ENCODE assay signal across 18 cellular contexts in the genomic region with DNA sequence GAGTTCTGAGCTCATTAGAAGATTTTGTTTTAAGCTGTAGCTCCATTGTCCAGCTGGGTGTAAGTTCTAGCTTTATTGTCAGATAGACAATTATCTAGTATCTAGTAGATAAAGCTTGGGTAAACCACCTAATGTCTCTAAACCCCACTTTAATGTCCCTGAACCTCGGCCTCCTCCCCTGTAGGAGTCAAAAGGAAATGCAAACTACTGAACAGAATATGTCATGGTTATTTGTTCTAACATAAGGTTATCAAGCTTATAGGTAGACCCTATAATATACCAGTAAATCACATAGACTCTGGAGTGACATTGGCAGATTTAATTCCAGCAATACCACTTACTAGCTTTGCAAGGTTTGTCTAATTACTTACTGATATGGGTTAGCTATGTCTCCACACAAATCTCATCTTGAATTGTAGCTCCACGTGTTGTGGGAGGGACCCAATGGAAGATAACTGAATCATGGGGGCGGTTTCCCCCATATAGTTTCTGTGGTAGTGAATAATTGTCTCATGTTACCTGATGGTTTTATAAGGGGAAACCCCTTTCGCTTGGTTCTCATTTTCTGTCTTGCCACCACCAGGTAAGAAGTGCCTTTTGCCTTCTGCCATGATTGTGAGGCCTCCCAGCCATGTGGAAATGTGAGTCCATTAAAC. TPM values are rescaled to one million over a fixed set of nuclear protein-coding genes. Genes with fewer than 3 reads are reported as not detected.
DNase-seq lines count a peak whose midpoint lies in the region; ATAC-seq and TF ChIP-seq lines count a peak whose summit lies in the region.
"Had no signal": no experiment of that assay in that cellular context is flagged by ENCODE, and none has a peak within 500 bp of the region (broad histone marks: within the 10 kb centered on the region; RNA-seq: fewer than 3 reads in every experiment).

No MANE protein-coding gene starts in this region.

- H3K4me3 ChIP-seq in brain microvascular endothelial cell (ENCODE audit: low read depth, low read length) = no peak overlapping the region

- H3K36me3 Mint-ChIP-seq in activated naive CD4-positive, alpha-beta T cell treated with anti-CD3 and anti-CD28 coated beads for 36 hours (ENCODE audit: low read depth) = no peaks in the 10 kb centered on the region
- H3K36me3 Mint-ChIP-seq in activated T-cell treated with anti-CD3 and anti-CD28 coated beads, Interleukin-2, amount 50 U/mL, for 72 hours (ENCODE audit: insufficient read depth in 2 of 2) = peaks cover 0 to 4% of the 10 kb centered on the region in 2 donors
- peaks cover 4% of the 10 kb centered on the region for H3K36me3 Mint-ChIP-seq in stimulated activated naive CD8-positive, alpha-beta T cell treated with anti-CD3 and anti-CD28 coated beads, Interleukin-15, Interleukin-2, amounts not matched to agents 100 ng/mL and 50 ng/mL, for 24 hours (ENCODE audit: low read depth)
- H3K36me3 Mint-ChIP-seq: CD8-positive, alpha-beta T cell; naive B cell had no signal

- H3K27me3 ChIP-seq in brain microvascular endothelial cell (replicated peaks) = no peaks in the 10 kb centered on the region

- peaks cover 2% of the 10 kb centered on the region for H3K9me3 Mint-ChIP-seq in activated naive CD4-positive, alpha-beta T cell treated with anti-CD3 and anti-CD28 coated beads for 36 hours
- no peaks in the 10 kb centered on the region for H3K9me3 Mint-ChIP-seq in activated T-cell treated with anti-CD3 and anti-CD28 coated beads, Interleukin-2, amount 50 U/mL, for 72 hours
- H3K9me3 Mint-ChIP-seq in stimulated activated naive CD8-positive, alpha-beta T cell treated with anti-CD3 and anti-CD28 coated beads, Interleukin-15, Interleukin-2, amounts not matched to agents 100 ng/mL and 50 ng/mL, for 24 hours = no peaks in the 10 kb centered on the region
- H3K9me3 Mint-ChIP-seq: CD8-positive, alpha-beta T cell; naive B cell; T-helper 1 cell treated with Interleukin-12 subunit alpha and Interleukin-12 subunit beta and Interleukin-4 antibody, amounts not matched to agents 30 μg/mL and 1 μg/mL, for 36 hours had no signal

- peaks cover 13% of the 10 kb centered on the region for H3K27me3 Mint-ChIP-seq in activated naive CD4-positive, alpha-beta T cell treated with anti-CD3 and anti-CD28 coated beads for 36 hours (ENCODE audit: low read depth)
- H3K27me3 Mint-ChIP-seq in activated T-cell treated with anti-CD3 and anti-CD28 coated beads, Interleukin-2, amount 50 U/mL, for 72 hours (ENCODE audit: low read depth) = peaks cover 17% of the 10 kb centered on the region
- peaks cover 9% of the 10 kb centered on the region for H3K27me3 Mint-ChIP-seq in stimulated activated naive CD8-positive, alpha-beta T cell treated with anti-CD3 and anti-CD28 coated beads, Interleukin-15, Interleukin-2, amounts not matched to agents 100 ng/mL and 50 ng/mL, for 24 hours
- H3K27me3 Mint-ChIP-seq: naive B cell had no signal

- no peak overlapping the region for H3K27ac ChIP-seq in brain microvascular endothelial cell

- H3K27ac Mint-ChIP-seq in activated naive CD4-positive, alpha-beta T cell treated with anti-CD3 and anti-CD28 coated beads for 36 hours = no peak overlapping the region
- H3K27ac Mint-ChIP-seq in activated T-cell treated with anti-CD3 and anti-CD28 coated beads, Interleukin-2, amount 50 U/mL, for 72 hours = no peak overlapping the region
- H3K27ac Mint-ChIP-seq in stimulated activated naive CD8-positive, alpha-beta T cell treated with anti-CD3 and anti-CD28 coated beads, Interleukin-15, Interleukin-2, amounts not matched to agents 100 ng/mL and 50 ng/mL, for 24 hours = peak overlapping the region; percentile 91
- H3K27ac Mint-ChIP-seq: CD8-positive, alpha-beta T cell; T-helper 1 cell treated with Interleukin-12 subunit alpha and Interleukin-12 subunit beta and Interleukin-4 antibody, amounts not matched to agents 30 μg/mL and 1 μg/mL, for 36 hours had no signal

- in situ Hi-C loops in brain microvascular endothelial cell (cut with HindIII; ENCODE audit: low pct_ligation_motif_present, low sequenced_read_pairs) = no loop called here

- no peaks in the 10 kb centered on the region for H3K36me3 ChIP-seq in brain microvascular endothelial cell (replicated peaks)

- peak; percentile 78 for DNase-seq in activated naive CD4-positive, alpha-beta T cell treated with anti-CD3 and anti-CD28 coated beads for 36 hours
- no peak for DNase-seq in activated naive CD4-positive, alpha-beta T cell (lab: John Stamatoyannopoulos, UW)
- DNase-seq in activated T-cell treated with anti-CD3 and anti-CD28 coated beads, Interleukin-2, amount 50 U/mL, for 72 hours = peak; percentile 38 to 62
- peak; percentile 17 for DNase-seq in stimulated activated CD4-positive, alpha-beta T cell treated with anti-CD3 and anti-CD28 coated beads, Interleukin-12 subunit alpha, Interleukin-12 subunit beta, amount 100 ng/mL, for 4 hours
- DNase-seq in brain microvascular endothelial cell = no peak
- DNase-seq in NCI-H187 (lab: John Stamatoyannopoulos, UW) = no peak
- DNase-seq: activated gamma-delta T cell; CD8-positive, alpha-beta T cell; cortex of kidney; DMS53; hypothalamus; naive B cell; NCI-H1105 treated with DMSO at 0.1 percent for 48 hours; NCI-H69; SHP77 treated with DMSO at 0.1 percent for 48 hours had no signal

- CTCF ChIA-PET in activated naive CD4-positive, alpha-beta T cell treated with anti-CD3 and anti-CD28 coated beads for 36 hours (lab: Charles Lee) = interaction anchor here (0.9 kb wide), 1 partner anchor 68 kb away, joined by 6 read pairs; no protein-coding TSS in a partner anchor

- ATAC-seq in activated T-cell treated with anti-CD3 and anti-CD28 coated beads, Interleukin-2, amount 50 U/mL, for 72 hours (replicated peaks in 1 of 2) = peak; percentile 82 to 91
- no peak for ATAC-seq in GM18861 (IDR thresholded peaks at IDR 0.05; ENCODE audit: unreplicated experiment)
- ATAC-seq: CD8-positive, alpha-beta T cell had no signal

- no peak for TF ChIP-seq CTCF in brain microvascular endothelial cell (IDR thresholded peaks at IDR 0.05; ENCODE audit: low read depth, low read length, missing control alignments)

- H3K4me3 Mint-ChIP-seq in activated naive CD4-positive, alpha-beta T cell treated with anti-CD3 and anti-CD28 coated beads for 36 hours = no peak overlapping the region
- H3K4me3 Mint-ChIP-seq in activated T-cell treated with anti-CD3 and anti-CD28 coated beads, Interleukin-2, amount 50 U/mL, for 72 hours = no peak overlapping the region
- peak overlapping the region; percentile 37 for H3K4me3 Mint-ChIP-seq in stimulated activated naive CD8-positive, alpha-beta T cell treated with anti-CD3 and anti-CD28 coated beads, Interleukin-15, Interleukin-2, amounts not matched to agents 100 ng/mL and 50 ng/mL, for 24 hours
- H3K4me3 Mint-ChIP-seq: CD8-positive, alpha-beta T cell; naive B cell; T-helper 1 cell treated with Interleukin-12 subunit alpha and Interleukin-12 subunit beta and Interleukin-4 antibody, amounts not matched to agents 30 μg/mL and 1 μg/mL, for 36 hours had no signal

- intact Hi-C loops in activated naive CD4-positive, alpha-beta T cell treated with anti-CD3 and anti-CD28 coated beads for 36 hours (cut with micrococcal nuclease) = loop anchor here (1.0 to 5.0 kb wide), 6 partner anchors 18 to 403 kb away; a partner anchor contains a TSS

- H3K4me1 Mint-ChIP-seq in activated naive CD4-positive, alpha-beta T cell treated with anti-CD3 and anti-CD28 coated beads for 36 hours (ENCODE audit: low read depth) = peaks cover 42% of the 10 kb centered on the region
- peaks cover 40% of the 10 kb centered on the region for H3K4me1 Mint-ChIP-seq in activated T-cell treated with anti-CD3 and anti-CD28 coated beads, Interleukin-2, amount 50 U/mL, for 72 hours (ENCODE audit: low read depth)
- peaks cover 50% of the 10 kb centered on the region for H3K4me1 Mint-ChIP-seq in stimulated activated naive CD8-positive, alpha-beta T cell treated with anti-CD3 and anti-CD28 coated beads, Interleukin-15, Interleukin-2, amounts not matched to agents 100 ng/mL and 50 ng/mL, for 24 hours (ENCODE audit: low read depth)

RNA-seq across cellular contexts. Expression of a gene that starts 29.4 kb away (rescaled TPM):
- total RNA-seq in activated naive CD4-positive, alpha-beta T cell treated with anti-CD3 and anti-CD28 coated beads for 36 hours = 10 to 100 TPM; 16.4 to 16.7 TPM
- 10 to 100 TPM; 53.4 to 71.1 TPM for total RNA-seq in activated T-cell treated with anti-CD3 and anti-CD28 coated beads, Interleukin-2, amount 50 U/mL, for 72 hours

Comparison
In these comparisons a context has a peak if more than half of its experiments do, and no peak if none do; other contexts are left out.
1. DNase-seq: peak in activated naive CD4-positive, alpha-beta T cell treated with anti-CD3 and anti-CD28 coated beads for 36 hours (single experiment), activated T-cell treated with anti-CD3 and anti-CD28 coated beads, Interleukin-2, amount 50 U/mL, for 72 hours (2 of 2) and stimulated activated CD4-positive, alpha-beta T cell treated with anti-CD3 and anti-CD28 coated beads, Interleukin-12 subunit alpha, Interleukin-12 subunit beta, amount 100 ng/mL, for 4 hours (single experiment); none in activated naive CD4-positive, alpha-beta T cell (0 of 4), brain microvascular endothelial cell (single experiment) and NCI-H187 (0 of 2).